8 cellular contexts compared by ENCODE assay signal in the genomic region with DNA sequence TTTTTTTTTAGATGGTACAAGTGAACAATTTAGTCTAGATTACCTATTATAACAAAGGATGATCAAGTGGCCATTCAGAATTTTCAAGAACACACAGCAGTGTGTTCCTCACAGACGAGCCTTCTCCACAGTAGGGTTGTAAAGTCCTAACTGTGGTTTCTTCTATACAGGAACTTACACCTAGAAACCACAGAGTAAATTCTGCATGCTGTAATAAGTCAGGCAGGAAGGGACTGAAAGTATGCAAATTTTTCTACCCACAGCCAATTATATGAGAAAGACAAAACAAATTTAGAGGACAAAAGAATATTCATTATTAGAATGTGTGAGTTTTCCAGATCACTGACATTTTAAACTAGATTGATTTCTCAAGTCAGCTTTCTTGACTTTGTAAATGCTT.
DNase-seq lines count a peak whose midpoint lies in the region; ATAC-seq and TF ChIP-seq lines count a peak whose summit lies in the region.

No MANE protein-coding gene starts in this region.

- CTCF ChIA-PET in CD8-positive, alpha-beta memory T cell (lab: Charles Lee): interaction anchor here (1.0 to 1.2 kb wide), 2 partner anchors 13 to 41 kb away, joined by 3 read pairs; no protein-coding TSS in a partner anchor
- CTCF ChIA-PET in activated CD8-positive, alpha-beta T cell treated with anti-CD3 and anti-CD28 coated beads, Interleukin-2, amount 10 ng/mL, durations not matched to agents 7 days and 5 days (lab: Charles Lee): interaction anchor here (1.2 to 2.2 kb wide), 2 partner anchors 9 to 13 kb away, joined by 3 to 8 read pairs; no protein-coding TSS in a partner anchor
- CTCF ChIA-PET in Caco-2 (lab: Charles Lee): interaction anchor here (0.7 kb wide), 1 partner anchor 34 kb away, joined by 4 read pairs; no protein-coding TSS in a partner anchor

- peaks cover 1 to 3% (median 3%) of the 10 kb centered on the region in 3 donors for H3K36me3 Mint-ChIP-seq in CD8-positive, alpha-beta memory T cell
- peaks cover 34% of the 10 kb centered on the region for H3K36me3 Mint-ChIP-seq in activated CD8-positive, alpha-beta T cell treated with anti-CD3 and anti-CD28 coated beads, Interleukin-2, amount 10 ng/mL, durations not matched to agents 7 days and 5 days (ENCODE audit: low read depth)
- H3K36me3 Mint-ChIP-seq in Caco-2 (ENCODE audit: insufficient read depth, unreplicated experiment): peaks cover 13% of the 10 kb centered on the region

- DNase-seq in CD8-positive, alpha-beta memory T cell: peak in 2 of 5 donors; percentile 43 to 64
- peak; percentile 40 for DNase-seq in activated CD8-positive, alpha-beta T cell treated with anti-CD3 and anti-CD28 coated beads, Interleukin-2, amount 10 ng/mL, durations not matched to agents 7 days and 5 days
- DNase-seq in Caco-2: no peak
- DNase-seq in Karpas-422: no peak
- DNase-seq in putamen (ENCODE audit: low spot score): no peak

- H3K79me2 ChIP-seq in Karpas-422 (ENCODE audit: low read length): no peaks in the 10 kb centered on the region

- no peak for TF ChIP-seq CTCF in Caco-2 (IDR thresholded peaks at IDR 0.05; ENCODE audit: insufficient read depth in 1 of 2, low read depth in 1 of 2, low read length in 1 of 2, severe bottlenecking in 1 of 2, unreplicated experiment in 1 of 2)

- H4K20me1 ChIP-seq in Karpas-422 (ENCODE audit: insufficient read depth, low read depth, low read length): no peaks in the 10 kb centered on the region

- no peak overlapping the region for H3K4me2 ChIP-seq in Karpas-422 (ENCODE audit: low read depth, low read length, poor library complexity, severe bottlenecking)

- H3K4me1 Mint-ChIP-seq in CD8-positive, alpha-beta memory T cell: peaks cover 60 to 70% (median 65%) of the 10 kb centered on the region in 3 donors
- peaks cover 56% of the 10 kb centered on the region for H3K4me1 Mint-ChIP-seq in activated CD8-positive, alpha-beta T cell treated with anti-CD3 and anti-CD28 coated beads, Interleukin-2, amount 10 ng/mL, durations not matched to agents 7 days and 5 days (ENCODE audit: low read depth)
- peaks cover 8% of the 10 kb centered on the region for H3K4me1 Mint-ChIP-seq in Caco-2 (ENCODE audit: low read depth, unreplicated experiment)

- H3K9me3 ChIP-seq in CD8-positive, alpha-beta memory T cell (ENCODE audit: low read length): no peaks in the 10 kb centered on the region
- H3K9me3 ChIP-seq in Caco-2 (no peaks in the 10 kb centered on the region), Karpas-422 (ENCODE audit: low read length) (no peaks in the 10 kb centered on the region)

- no peaks in the 10 kb centered on the region for H3K9me2 ChIP-seq in Karpas-422 (replicated peaks; ENCODE audit: insufficient read depth, low read length)

- H3K9me3 Mint-ChIP-seq in CD8-positive, alpha-beta memory T cell: no peaks in the 10 kb centered on the region
- no peaks in the 10 kb centered on the region for H3K9me3 Mint-ChIP-seq in activated CD8-positive, alpha-beta T cell treated with anti-CD3 and anti-CD28 coated beads, Interleukin-2, amount 10 ng/mL, durations not matched to agents 7 days and 5 days (ENCODE audit: insufficient read depth)
- H3K9me3 Mint-ChIP-seq in Caco-2 (ENCODE audit: unreplicated experiment): no peaks in the 10 kb centered on the region

- H3K4me1 ChIP-seq in CD8-positive, alpha-beta memory T cell (ENCODE audit: insufficient read depth, low read length): peaks cover 86% of the 10 kb centered on the region
- H3K4me1 ChIP-seq in Caco-2: peaks cover 26% of the 10 kb centered on the region
- peaks cover 8% of the 10 kb centered on the region for H3K4me1 ChIP-seq in Karpas-422 (ENCODE audit: low read length)

- H2AFZ ChIP-seq in Karpas-422 (ENCODE audit: low read length): no peak overlapping the region

- intact Hi-C loops in Caco-2 (cut with micrococcal nuclease; ENCODE audit: unreplicated experiment): no loop called here

- peak overlapping the region; percentile 39 to 81 (median 70) for H3K4me3 Mint-ChIP-seq in CD8-positive, alpha-beta memory T cell
- peak overlapping the region; percentile 57 for H3K4me3 Mint-ChIP-seq in activated CD8-positive, alpha-beta T cell treated with anti-CD3 and anti-CD28 coated beads, Interleukin-2, amount 10 ng/mL, durations not matched to agents 7 days and 5 days
- H3K4me3 Mint-ChIP-seq in Caco-2 (ENCODE audit: unreplicated experiment): no peak overlapping the region

- POLR2A ChIA-PET in CD8-positive, alpha-beta memory T cell (lab: Charles Lee): interaction anchor here (0.7 to 3.1 kb wide), 4 partner anchors 10 to 58 kb away, joined by 3 to 11 read pairs (median 5); no protein-coding TSS in a partner anchor
- POLR2A ChIA-PET in activated CD8-positive, alpha-beta T cell treated with anti-CD3 and anti-CD28 coated beads, Interleukin-2, amount 10 ng/mL, durations not matched to agents 7 days and 5 days (lab: Charles Lee): interaction anchor here (0.6 to 1.6 kb wide), 4 partner anchors 12 to 39 kb away, joined by 3 to 6 read pairs (median 3); no protein-coding TSS in a partner anchor
- POLR2A ChIA-PET in Caco-2 (lab: Charles Lee): interaction anchor here (0.6 kb wide), 1 partner anchor 61 kb away, joined by 4 read pairs; no protein-coding TSS in a partner anchor

- no peaks in the 10 kb centered on the region for H3K36me3 ChIP-seq in CD8-positive, alpha-beta memory T cell (ENCODE audit: insufficient read depth, low read length)
- H3K36me3 ChIP-seq in Caco-2 (ENCODE audit: control insufficient read depth, insufficient read depth, low read length) (no peaks in the 10 kb centered on the region), Karpas-422 (ENCODE audit: insufficient read depth, low read length) (no peaks in the 10 kb centered on the region)

- peak; percentile 99 for ATAC-seq in GM19467 (IDR thresholded peaks at IDR 0.05; ENCODE audit: unreplicated experiment)
- ATAC-seq in HG03442 (IDR thresholded peaks at IDR 0.05; ENCODE audit: unreplicated experiment): peak; percentile 100
- ATAC-seq in activated CD8-positive, alpha-beta T cell treated with anti-CD3 and anti-CD28 coated beads, Interleukin-2, amount 10 ng/mL, durations not matched to agents 7 days and 5 days: peak; percentile 97
- ATAC-seq in SK-N-SH treated with all-trans-retinoic acid at 6 μM for 48 hours: no peak

- H3K27ac ChIP-seq in CD8-positive, alpha-beta memory T cell (ENCODE audit: low read depth, low read length): no peak overlapping the region
- no peak overlapping the region for H3K27ac ChIP-seq in Karpas-422 (ENCODE audit: low read length)

- BruUV-seq in Caco-2 (replicated peaks; lab: Mats Ljungman, UMichigan): no TSS peak

- no peaks in the 10 kb centered on the region for H3K27me3 ChIP-seq in CD8-positive, alpha-beta memory T cell (ENCODE audit: insufficient read depth, low read length, poor library complexity, severe bottlenecking)
- no peaks in the 10 kb centered on the region for H3K27me3 ChIP-seq in Caco-2 (replicated peaks; ENCODE audit: control insufficient read depth, insufficient read depth, low read length)
- no peaks in the 10 kb centered on the region for H3K27me3 ChIP-seq in Karpas-422 (ENCODE audit: low read length)

- no peak overlapping the region for H3K4me3 ChIP-seq in CD8-positive, alpha-beta memory T cell (ENCODE audit: low read length)
- H3K4me3 ChIP-seq in Caco-2 (ENCODE audit: low read depth, low read length): no peak overlapping the region
- no peak overlapping the region for H3K4me3 ChIP-seq in Karpas-422 (ENCODE audit: low read length)

- peaks cover 0 to 2% of the 10 kb centered on the region in 2 donors for H3K27me3 Mint-ChIP-seq in CD8-positive, alpha-beta memory T cell
- H3K27me3 Mint-ChIP-seq in activated CD8-positive, alpha-beta T cell treated with anti-CD3 and anti-CD28 coated beads, Interleukin-2, amount 10 ng/mL, durations not matched to agents 7 days and 5 days (ENCODE audit: low read depth): no peaks in the 10 kb centered on the region
- H3K27me3 Mint-ChIP-seq in Caco-2 (ENCODE audit: insufficient read depth, unreplicated experiment): no peaks in the 10 kb centered on the region

- no peak overlapping the region for H3K9ac ChIP-seq in Karpas-422 (ENCODE audit: low read length)

- peak overlapping the region; percentile 55 to 92 (median 86) for H3K27ac Mint-ChIP-seq in CD8-positive, alpha-beta memory T cell
- H3K27ac Mint-ChIP-seq in activated CD8-positive, alpha-beta T cell treated with anti-CD3 and anti-CD28 coated beads, Interleukin-2, amount 10 ng/mL, durations not matched to agents 7 days and 5 days: peak overlapping the region; percentile 35
- H3K27ac Mint-ChIP-seq in Caco-2 (ENCODE audit: unreplicated experiment): no peak overlapping the region

TF ChIP-seq in SK-N-SH treated with all-trans-retinoic acid at 6 μM for 48 hours, 23 proteins besides CTCF, POLR2A, EP300 and RAD21 (continues in another document):
- no peak for TF ChIP-seq ZNF565 (CRISPR knock-in tag; conservative IDR thresholded peaks at IDR 0.05; ENCODE audit: low read depth)
- no peak for TF ChIP-seq PPARA (CRISPR knock-in tag; IDR thresholded peaks at IDR 0.05; ENCODE audit: borderline replicate concordance)
- no peak for TF ChIP-seq ZNF8 (CRISPR knock-in tag; IDR thresholded peaks at IDR 0.05)
- no peak for TF ChIP-seq SNAI2 (CRISPR knock-in tag; IDR thresholded peaks at IDR 0.05)
- no peak for TF ChIP-seq GLIS3 (CRISPR knock-in tag; IDR thresholded peaks at IDR 0.05)
- no peak for TF ChIP-seq RARB (CRISPR knock-in tag; IDR thresholded peaks at IDR 0.05)
- no peak for TF ChIP-seq ZFP30 (CRISPR knock-in tag; IDR thresholded peaks at IDR 0.05)
- no peak for TF ChIP-seq TOX (CRISPR knock-in tag; IDR thresholded peaks at IDR 0.05; ENCODE audit: borderline replicate concordance)
- TF ChIP-seq, protein P1, sequence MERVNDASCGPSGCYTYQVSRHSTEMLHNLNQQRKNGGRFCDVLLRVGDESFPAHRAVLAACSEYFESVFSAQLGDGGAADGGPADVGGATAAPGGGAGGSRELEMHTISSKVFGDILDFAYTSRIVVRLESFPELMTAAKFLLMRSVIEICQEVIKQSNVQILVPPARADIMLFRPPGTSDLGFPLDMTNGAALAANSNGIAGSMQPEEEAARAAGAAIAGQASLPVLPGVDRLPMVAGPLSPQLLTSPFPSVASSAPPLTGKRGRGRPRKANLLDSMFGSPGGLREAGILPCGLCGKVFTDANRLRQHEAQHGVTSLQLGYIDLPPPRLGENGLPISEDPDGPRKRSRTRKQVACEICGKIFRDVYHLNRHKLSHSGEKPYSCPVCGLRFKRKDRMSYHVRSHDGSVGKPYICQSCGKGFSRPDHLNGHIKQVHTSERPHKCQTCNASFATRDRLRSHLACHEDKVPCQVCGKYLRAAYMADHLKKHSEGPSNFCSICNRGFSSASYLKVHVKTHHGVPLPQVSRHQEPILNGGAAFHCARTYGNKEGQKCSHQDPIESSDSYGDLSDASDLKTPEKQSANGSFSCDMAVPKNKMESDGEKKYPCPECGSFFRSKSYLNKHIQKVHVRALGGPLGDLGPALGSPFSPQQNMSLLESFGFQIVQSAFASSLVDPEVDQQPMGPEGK (CRISPR knock-in tag; IDR thresholded peaks at IDR 0.05; ENCODE audit: borderline replicate concordance): no peak
- TF ChIP-seq ZFP3 (CRISPR knock-in tag; IDR thresholded peaks at IDR 0.05): no peak
- no peak for TF ChIP-seq ZNF70 (CRISPR knock-in tag; IDR thresholded peaks at IDR 0.05)
